8 cellular contexts compared by ENCODE assay signal in the genomic region with DNA sequence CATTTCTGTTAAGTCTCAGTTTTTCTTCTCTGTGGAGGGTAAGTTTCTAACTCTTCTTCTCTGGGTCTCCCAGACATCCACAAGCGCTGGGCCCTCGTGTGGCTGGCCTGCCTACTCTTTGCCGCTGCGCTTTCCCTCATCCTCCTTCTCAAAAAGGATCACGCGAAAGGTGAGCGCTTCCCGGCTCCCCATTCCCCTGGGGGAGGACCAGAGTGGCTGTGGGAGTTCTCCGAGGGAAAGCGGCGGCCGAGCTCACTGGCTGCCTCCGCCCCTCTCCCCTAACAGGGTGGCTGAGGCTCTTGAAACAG. TPM values are rescaled to one million over a fixed set of nuclear protein-coding genes. Genes with fewer than 3 reads are reported as not detected.
DNase-seq lines count a peak whose midpoint lies in the region; TF ChIP-seq lines count a peak whose summit lies in the region.

No MANE protein-coding gene starts in this region.

- peak overlapping the region; percentile 78 for H2AFZ ChIP-seq in neural cell (ENCODE audit: low read depth, low read length)

- H3K4me1 ChIP-seq in BLaER1 treated with 17β-estradiol and CSF1 and Interleukin-3, amounts not matched to agents 10 nM and 100 nM: peaks cover 29 to 37% (median 32%) of the 10 kb centered on the region in 10 experiments
- H3K4me1 ChIP-seq in ectodermal cell (ENCODE audit: control insufficient read depth, insufficient read depth, low read length): peaks cover 11% of the 10 kb centered on the region

- no peaks in the 10 kb centered on the region for H3K9me3 ChIP-seq in BLaER1 treated with 17β-estradiol and CSF1 and Interleukin-3, amounts not matched to agents 10 nM and 100 nM (replicated peaks in 1 of 11)
- H3K9me3 ChIP-seq in ectodermal cell (ENCODE audit: control insufficient read depth, low read length) (no peaks in the 10 kb centered on the region), neural cell (ENCODE audit: low read length) (no peaks in the 10 kb centered on the region)

- H3F3A ChIP-seq in neural cell (ENCODE audit: insufficient read depth, low read length, poor library complexity, severe bottlenecking): no peaks in the 10 kb centered on the region

- DNase-seq in NB4 (ENCODE audit: low read depth): no peak
- DNase-seq in NCI-H146 treated with DMSO at 0.1 percent for 48 hours (lab: John Stamatoyannopoulos, UW; ENCODE audit: unreplicated experiment): no peak
- no peak for DNase-seq in NOMO-1 treated with DMSO at 0.1 percent for 48 hours (lab: John Stamatoyannopoulos, UW; ENCODE audit: unreplicated experiment)
- no peak for DNase-seq in NCI-H1417 treated with DMSO at 0.1 percent for 48 hours (lab: John Stamatoyannopoulos, UW)
- no peak for DNase-seq in NCI-H1436 treated with DMSO at 0.1 percent for 48 hours (lab: John Stamatoyannopoulos, UW)

- H3K9me2 ChIP-seq in neural cell (ENCODE audit: insufficient read depth, low read length): no peaks in the 10 kb centered on the region

- H3K36me3 ChIP-seq in BLaER1 treated with 17β-estradiol and CSF1 and Interleukin-3, amounts not matched to agents 10 nM and 100 nM: peaks cover 8 to 24% (median 16%) of the 10 kb centered on the region in 11 experiments; a peak in 21 of 22 replicates
- peaks cover under 1% of the 10 kb centered on the region for H3K36me3 ChIP-seq in ectodermal cell (ENCODE audit: control insufficient read depth, insufficient read depth, low read length)
- H3K36me3 ChIP-seq in neural cell (ENCODE audit: insufficient read depth, low read length): no peaks in the 10 kb centered on the region

- H3K27me3 ChIP-seq in BLaER1 treated with 17β-estradiol and CSF1 and Interleukin-3, amounts not matched to agents 10 nM and 100 nM: no peaks in the 10 kb centered on the region
- H3K27me3 ChIP-seq in ectodermal cell (ENCODE audit: control insufficient read depth, insufficient read depth, low read length, poor library complexity, severe bottlenecking): peaks cover 6% of the 10 kb centered on the region
- H3K27me3 ChIP-seq in neural cell (ENCODE audit: insufficient read depth, low read depth, low read length): no peaks in the 10 kb centered on the region

- no peaks in the 10 kb centered on the region for H3K79me2 ChIP-seq in neural cell (replicated peaks; ENCODE audit: insufficient read depth, low read length)

- TF ChIP-seq CTCF in NB4 (IDR thresholded peaks at IDR 0.05; ENCODE audit: low read depth, low read length): no peak
- no peak for TF ChIP-seq CTCF in neural cell (IDR thresholded peaks at IDR 0.05; ENCODE audit: poor library complexity, severe bottlenecking)

- WGBS in ectodermal cell, 2 experiments: 12 to 15% methylated on average over 13 of the region's 13 CpGs

- peak overlapping the region; percentile 67 to 81 (median 72) for H3K4me3 ChIP-seq in BLaER1 treated with 17β-estradiol and CSF1 and Interleukin-3, amounts not matched to agents 10 nM and 100 nM
- H3K4me3 ChIP-seq in NB4 (ENCODE audit: low read depth, low read length) (peak overlapping the region; percentile 54), ectodermal cell (ENCODE audit: insufficient read depth, low read depth, low read length) (peak overlapping the region; percentile 44), neural cell (ENCODE audit: low read length) (peak overlapping the region; percentile 86)

- peak overlapping the region; percentile 86 to 97 (median 91) for H3K9ac ChIP-seq in BLaER1 treated with 17β-estradiol and CSF1 and Interleukin-3, amounts not matched to agents 10 nM and 100 nM
- peak overlapping the region; percentile 83 for H3K9ac ChIP-seq in neural cell (ENCODE audit: low read length)

- peak overlapping the region; percentile 71 to 97 (median 93) for H3K27ac ChIP-seq in BLaER1 treated with 17β-estradiol and CSF1 and Interleukin-3, amounts not matched to agents 10 nM and 100 nM
- H3K27ac ChIP-seq in ectodermal cell (ENCODE audit: insufficient read depth, low read depth, low read length, poor library complexity, severe bottlenecking) (no peak overlapping the region), neural cell (ENCODE audit: low read length) (peak overlapping the region; percentile 79)

- TF ChIP-seq POLR2A in NB4 (IDR thresholded peaks at IDR 0.05; ENCODE audit: extremely low read depth, insufficient read length): no peak

- H4K20me1 ChIP-seq in BLaER1 treated with 17β-estradiol and CSF1 and Interleukin-3, amounts not matched to agents 10 nM and 100 nM: peaks cover 0 to 8% (median 0%) of the 10 kb centered on the region in 11 experiments; a peak in 2 of 22 replicates
- H4K20me1 ChIP-seq in neural cell (ENCODE audit: insufficient read depth): no peaks in the 10 kb centered on the region

- peak overlapping the region; percentile 94 to 100 (median 99) for H3K4me2 ChIP-seq in BLaER1 treated with 17β-estradiol and CSF1 and Interleukin-3, amounts not matched to agents 10 nM and 100 nM
- H3K4me2 ChIP-seq in neural cell (ENCODE audit: low read length): peak overlapping the region; percentile 62

- no peak for TF ChIP-seq RAD21 in neural cell (conservative IDR thresholded peaks at IDR 0.05)

- TF ChIP-seq EP300 in neural cell (conservative IDR thresholded peaks at IDR 0.05; ENCODE audit: poor library complexity, severe bottlenecking): no peak

TF ChIP-seq in neural cell, 6 proteins besides CTCF, POLR2A, EP300 and RAD21:
- no peak for TF ChIP-seq TAF1 (IDR thresholded peaks at IDR 0.05; ENCODE audit: low read depth)
- TF ChIP-seq, protein P1, sequence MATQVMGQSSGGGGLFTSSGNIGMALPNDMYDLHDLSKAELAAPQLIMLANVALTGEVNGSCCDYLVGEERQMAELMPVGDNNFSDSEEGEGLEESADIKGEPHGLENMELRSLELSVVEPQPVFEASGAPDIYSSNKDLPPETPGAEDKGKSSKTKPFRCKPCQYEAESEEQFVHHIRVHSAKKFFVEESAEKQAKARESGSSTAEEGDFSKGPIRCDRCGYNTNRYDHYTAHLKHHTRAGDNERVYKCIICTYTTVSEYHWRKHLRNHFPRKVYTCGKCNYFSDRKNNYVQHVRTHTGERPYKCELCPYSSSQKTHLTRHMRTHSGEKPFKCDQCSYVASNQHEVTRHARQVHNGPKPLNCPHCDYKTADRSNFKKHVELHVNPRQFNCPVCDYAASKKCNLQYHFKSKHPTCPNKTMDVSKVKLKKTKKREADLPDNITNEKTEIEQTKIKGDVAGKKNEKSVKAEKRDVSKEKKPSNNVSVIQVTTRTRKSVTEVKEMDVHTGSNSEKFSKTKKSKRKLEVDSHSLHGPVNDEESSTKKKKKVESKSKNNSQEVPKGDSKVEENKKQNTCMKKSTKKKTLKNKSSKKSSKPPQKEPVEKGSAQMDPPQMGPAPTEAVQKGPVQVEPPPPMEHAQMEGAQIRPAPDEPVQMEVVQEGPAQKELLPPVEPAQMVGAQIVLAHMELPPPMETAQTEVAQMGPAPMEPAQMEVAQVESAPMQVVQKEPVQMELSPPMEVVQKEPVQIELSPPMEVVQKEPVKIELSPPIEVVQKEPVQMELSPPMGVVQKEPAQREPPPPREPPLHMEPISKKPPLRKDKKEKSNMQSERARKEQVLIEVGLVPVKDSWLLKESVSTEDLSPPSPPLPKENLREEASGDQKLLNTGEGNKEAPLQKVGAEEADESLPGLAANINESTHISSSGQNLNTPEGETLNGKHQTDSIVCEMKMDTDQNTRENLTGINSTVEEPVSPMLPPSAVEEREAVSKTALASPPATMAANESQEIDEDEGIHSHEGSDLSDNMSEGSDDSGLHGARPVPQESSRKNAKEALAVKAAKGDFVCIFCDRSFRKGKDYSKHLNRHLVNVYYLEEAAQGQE (IDR thresholded peaks at IDR 0.05; ENCODE audit: borderline replicate concordance): no peak
TF ChIP-seq in neural cell: peak in this region for 0.

RNA-seq across cellular contexts. Expression of a gene that starts 1.1 kb away (rescaled TPM):
- polyA plus RNA-seq in ectodermal cell (2013, experiment 1 of 4): 31.4 TPM
- 29.1 TPM for polyA plus RNA-seq in ectodermal cell (2013, experiment 2 of 4)
- 24.9 TPM for polyA plus RNA-seq in ectodermal cell (2013, experiment 3 of 4)
- 29.8 TPM for polyA plus RNA-seq in ectodermal cell (2013, experiment 4 of 4)
- polyA plus RNA-seq in neural cell: 48.9 and 59.8 TPM in 2 replicates
- polyA minus RNA-seq in neural cell: 28.8 and 31.2 TPM in 2 replicates

RNA-seq across cellular contexts. Expression of a gene that starts 15.6 kb away (rescaled TPM):
- polyA plus RNA-seq in ectodermal cell (2013, experiment 1 of 4): 8.4 TPM
- 10.1 TPM for polyA plus RNA-seq in ectodermal cell (2013, experiment 2 of 4)
- polyA plus RNA-seq in ectodermal cell (2013, experiment 3 of 4): 10.1 TPM
- polyA plus RNA-seq in ectodermal cell (2013, experiment 4 of 4): 9.2 TPM
- polyA plus RNA-seq in neural cell: 0.54 TPM in 1 of 2 replicates, not detected in the other
- polyA minus RNA-seq in neural cell: not detected in 2 replicates

RNA-seq across cellular contexts. Expression of a gene that starts 19.7 kb away (rescaled TPM):
- polyA plus RNA-seq in ectodermal cell (2013, experiment 1 of 4): 16.1 TPM
- 23.5 TPM for polyA plus RNA-seq in ectodermal cell (2013, experiment 2 of 4)
- polyA plus RNA-seq in ectodermal cell (2013, experiment 3 of 4): 14.5 TPM
- polyA plus RNA-seq in ectodermal cell (2013, experiment 4 of 4): 16.8 TPM
- 2.9 and 4.3 TPM in 2 replicates for polyA plus RNA-seq in neural cell
- polyA minus RNA-seq in neural cell: 10.0 and 11.7 TPM in 2 replicates

RNA-seq across cellular contexts. Expression of a gene that starts 29.8 kb away (rescaled TPM):
- polyA plus RNA-seq in ectodermal cell (2013, experiment 1 of 4): 1.9 TPM
- 1.2 TPM for polyA plus RNA-seq in ectodermal cell (2013, experiment 2 of 4)
- 1.2 TPM for polyA plus RNA-seq in ectodermal cell (2013, experiment 3 of 4)
- 0.97 TPM for polyA plus RNA-seq in ectodermal cell (2013, experiment 4 of 4)
- 0.52 TPM in 1 of 2 replicates, not detected in the other for polyA plus RNA-seq in neural cell
- 2.3 TPM in 1 of 2 replicates, not detected in the other for polyA minus RNA-seq in neural cell

RNA-seq across cellular contexts. Expression of a gene that starts 42.1 kb away (rescaled TPM):
- polyA plus RNA-seq in ectodermal cell (2013, experiment 1 of 4): 39.0 TPM
- polyA plus RNA-seq in ectodermal cell (2013, experiment 2 of 4): 45.8 TPM
- polyA plus RNA-seq in ectodermal cell (2013, experiment 3 of 4): 40.8 TPM
- polyA plus RNA-seq in ectodermal cell (2013, experiment 4 of 4): 43.3 TPM
- polyA plus RNA-seq in neural cell: 22.5 and 26.5 TPM in 2 replicates
- polyA minus RNA-seq in neural cell: 20.1 and 20.5 TPM in 2 replicates
